In genomic region chr5:57738787-57739186, GRCh38 we compare ENCODE assay signal across 27 cellular contexts.
"Had no signal": no experiment of that assay in that cellular context is flagged by ENCODE, and none has a peak within 500 bp of the region (broad histone marks: within the 10 kb centered on the region; RNA-seq: fewer than 3 reads in every experiment).

No MANE protein-coding gene starts in this region.

- H3K27ac ChIP-seq: adrenal gland, ascending aorta, breast epithelium, cardiac muscle cell, colonic mucosa had no signal

- ATAC-seq: activated CD4-positive, alpha-beta T cell treated with anti-CD3 and anti-CD28 coated beads for 36 hours; activated CD8-positive, alpha-beta memory T cell treated with anti-CD3 and anti-CD28 coated beads, Interleukin-2, amount 10 ng/mL, durations not matched to agents 7 days and 5 days; activated CD8-positive, alpha-beta T cell treated with anti-CD3 and anti-CD28 coated beads, Interleukin-2, amount 10 ng/mL, durations not matched to agents 7 days and 5 days; activated naive CD8-positive, alpha-beta T cell treated with anti-CD3 and anti-CD28 coated beads, Interleukin-2, amount 50 U/mL, for 24 hours; esophagus mucosa had no signal

- DNase-seq: activated CD4-positive, alpha-beta memory T cell treated with anti-CD3 and anti-CD28 coated beads for 36 hours; activated CD4-positive, alpha-beta T cell treated with anti-CD3 and anti-CD28 coated beads for 36 hours; activated CD4-positive, alpha-beta T cell treated with anti-CD3 and anti-CD28 coated beads, Interleukin-2, amount 10 ng/mL, durations not matched to agents 24 days and 14 days; activated CD4-positive, CD25-positive, alpha-beta regulatory T cell; activated CD4-positive, CD25-positive, alpha-beta regulatory T cell treated with anti-CD3 and anti-CD28 coated beads, Interleukin-2, amount 50 U/mL, for 72 hours; activated CD8-positive, alpha-beta memory T cell treated with anti-CD3 and anti-CD28 coated beads, Interleukin-2, amount 10 ng/mL, durations not matched to agents 7 days and 5 days; activated CD8-positive, alpha-beta memory T cell treated with anti-CD3 and anti-CD28 coated beads, Interleukin-2, amount 50 U/mL, for 4 hours; activated CD8-positive, alpha-beta T cell treated with anti-CD3 and anti-CD28 coated beads, Interleukin-2, amount 10 ng/mL, durations not matched to agents 7 days and 5 days; activated effector memory CD4-positive, alpha-beta T cell treated with anti-CD3 and anti-CD28 coated beads, Interleukin-2, amount 50 U/mL, for 16 hours; activated naive CD4-positive, alpha-beta T cell treated with anti-CD3 and anti-CD28 coated beads for 36 hours; activated naive CD8-positive, alpha-beta T cell treated with anti-CD3 and anti-CD28 coated beads for 36 hours; activated naive CD8-positive, alpha-beta T cell treated with anti-CD3 and anti-CD28 coated beads, Interleukin-2, amount 50 U/mL, for 24 hours; activated T-cell treated with anti-CD3 and anti-CD28 coated beads, Interleukin-2, amount 50 U/mL, for 1 hour; activated T-cell treated with anti-CD3 and anti-CD28 coated beads, Interleukin-2, amount 50 U/mL, for 48 hours; adrenal gland; central memory CD4-positive, alpha-beta T cell; cerebellar nuclear complex; colonic mucosa; effector CD8-positive, alpha-beta T cell; foreskin fibroblast; head of caudate nucleus; T-helper 2 cell had no signal

- H3K27me3 ChIP-seq: adrenal gland, ascending aorta, breast epithelium, cardiac muscle cell, colonic mucosa had no signal

- H3K36me3 ChIP-seq: adrenal gland, ascending aorta, breast epithelium, cardiac muscle cell, colonic mucosa had no signal

- H3K4me1 ChIP-seq: breast epithelium, colonic mucosa had no signal

- H3K4me3 ChIP-seq: adrenal gland, ascending aorta, breast epithelium, cardiac muscle cell, colonic mucosa had no signal

- H3K9me3 ChIP-seq: adrenal gland, ascending aorta, breast epithelium, colonic mucosa had no signal

- FAIRE-seq: frontal cortex had no signal
